ENCODE assay signal across 22 cellular contexts in the genomic region with DNA sequence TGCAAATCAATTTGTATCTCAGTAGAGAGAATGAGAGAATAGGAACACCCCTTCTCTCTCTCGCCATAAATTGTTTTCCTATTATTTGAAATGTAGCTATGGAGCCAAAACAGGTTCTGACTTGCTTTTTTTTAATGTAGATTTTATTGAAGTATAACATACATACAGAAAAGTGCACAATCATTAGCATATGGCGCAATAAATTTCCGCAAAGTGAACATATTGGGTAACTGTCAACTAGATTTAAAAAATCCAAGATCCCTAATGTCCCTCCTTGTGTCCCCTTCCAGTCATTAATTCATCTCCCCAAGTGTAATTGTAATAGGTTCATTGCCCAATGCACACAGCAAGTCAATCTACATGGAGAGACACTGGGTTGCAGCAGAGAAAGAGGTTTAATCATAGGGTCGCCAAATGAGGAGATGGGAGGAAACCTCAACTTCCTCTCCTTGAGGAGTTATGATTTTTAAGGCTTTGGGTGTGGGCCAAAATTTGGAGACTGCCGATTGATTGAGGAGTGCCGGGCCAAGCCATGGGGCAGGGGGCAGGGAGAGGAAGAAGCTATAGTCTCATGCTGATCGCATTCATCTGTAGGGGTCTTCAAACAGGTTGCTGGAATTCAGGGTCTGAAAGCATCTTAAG. TPM values are rescaled to one million over a fixed set of nuclear protein-coding genes. Genes with fewer than 3 reads are reported as not detected.
"Had no signal": no experiment of that assay in that cellular context is flagged by ENCODE, and none has a peak within 500 bp of the region (broad histone marks: within the 10 kb centered on the region; RNA-seq: fewer than 3 reads in every experiment).

No MANE protein-coding gene starts in this region.

- H3K9ac ChIP-seq: parathyroid adenoma had no signal

- H3K9me3 Mint-ChIP-seq: activated naive CD4-positive, alpha-beta T cell treated with anti-CD3 and anti-CD28 coated beads for 36 hours; activated naive CD8-positive, alpha-beta T cell treated with anti-CD3 and anti-CD28 coated beads, Interleukin-2, amount 50 U/mL, for 24 hours; activated T-cell treated with anti-CD3 and anti-CD28 coated beads, Interleukin-2, amount 50 U/mL, for 4 hours; naive thymus-derived CD8-positive, alpha-beta T cell; stimulated activated memory B cell treated with anti-CD40 and anti-IgM and Interleukin-4, amounts not matched to agents 10 μg/mL and 1 μg/mL and 100 μg/mL, for 72 hours had no signal

- H3K27me3 ChIP-seq: colonic mucosa, upper lobe of left lung had no signal

- H3K4me3 ChIP-seq: colonic mucosa, thoracic aorta, upper lobe of left lung had no signal

- ATAC-seq: activated naive CD8-positive, alpha-beta T cell treated with anti-CD3 and anti-CD28 coated beads, Interleukin-2, amount 50 U/mL, for 24 hours; activated T-cell treated with anti-CD3 and anti-CD28 coated beads, Interleukin-2, amount 50 U/mL, for 4 hours; left cardiac atrium; naive thymus-derived CD8-positive, alpha-beta T cell; sciatic nerve; stimulated activated memory B cell treated with anti-CD40 and anti-IgM and Interleukin-4, amounts not matched to agents 10 μg/mL and 1 μg/mL and 100 μg/mL, for 72 hours had no signal

- DNase-seq: activated CD4-positive, alpha-beta T cell treated with anti-CD3 and anti-CD28 coated beads, Interleukin-2, amount 50 U/mL, for 1 hour; activated CD8-positive, alpha-beta memory T cell treated with anti-CD3 and anti-CD28 coated beads, Interleukin-2, amount 50 U/mL, for 4 hours; activated naive CD4-positive, alpha-beta T cell treated with anti-CD3 and anti-CD28 coated beads for 36 hours; activated naive CD8-positive, alpha-beta T cell treated with anti-CD3 and anti-CD28 coated beads, Interleukin-2, amount 50 U/mL, for 24 hours; activated T-cell treated with anti-CD3 and anti-CD28 coated beads, Interleukin-2, amount 50 U/mL, for 4 hours; anterior cingulate cortex; caudate nucleus; colonic mucosa; foreskin melanocyte; glutamatergic neuron; hippocampal formation; left cardiac atrium; mesendoderm; naive thymus-derived CD8-positive, alpha-beta T cell; stimulated activated CD4-positive, alpha-beta T cell treated with anti-CD3 and anti-CD28 coated beads, Interleukin-4, amount 100 ng/mL, for 4 hours; upper lobe of left lung had no signal

- H3K4me1 Mint-ChIP-seq: activated naive CD8-positive, alpha-beta T cell treated with anti-CD3 and anti-CD28 coated beads, Interleukin-2, amount 50 U/mL, for 24 hours; stimulated activated memory B cell treated with anti-CD40 and anti-IgM and Interleukin-4, amounts not matched to agents 10 μg/mL and 1 μg/mL and 100 μg/mL, for 72 hours had no signal

- H3K4me1 ChIP-seq: colonic mucosa, parathyroid adenoma, upper lobe of left lung had no signal

- H3K27ac ChIP-seq: colonic mucosa, parathyroid adenoma, thoracic aorta, upper lobe of left lung had no signal

- H3K4me3 Mint-ChIP-seq: activated naive CD4-positive, alpha-beta T cell treated with anti-CD3 and anti-CD28 coated beads for 36 hours; activated naive CD8-positive, alpha-beta T cell treated with anti-CD3 and anti-CD28 coated beads, Interleukin-2, amount 50 U/mL, for 24 hours; activated T-cell treated with anti-CD3 and anti-CD28 coated beads, Interleukin-2, amount 50 U/mL, for 4 hours; brain; naive thymus-derived CD8-positive, alpha-beta T cell; stimulated activated memory B cell treated with anti-CD40 and anti-IgM and Interleukin-4, amounts not matched to agents 10 μg/mL and 1 μg/mL and 100 μg/mL, for 72 hours had no signal

- H3K36me3 ChIP-seq: colonic mucosa, thoracic aorta, upper lobe of left lung had no signal

- H3K27ac Mint-ChIP-seq: activated naive CD4-positive, alpha-beta T cell treated with anti-CD3 and anti-CD28 coated beads for 36 hours; activated naive CD8-positive, alpha-beta T cell treated with anti-CD3 and anti-CD28 coated beads, Interleukin-2, amount 50 U/mL, for 24 hours; brain; naive thymus-derived CD8-positive, alpha-beta T cell; stimulated activated memory B cell treated with anti-CD40 and anti-IgM and Interleukin-4, amounts not matched to agents 10 μg/mL and 1 μg/mL and 100 μg/mL, for 72 hours had no signal

- H3K36me3 Mint-ChIP-seq: brain; naive thymus-derived CD8-positive, alpha-beta T cell; stimulated activated memory B cell treated with anti-CD40 and anti-IgM and Interleukin-4, amounts not matched to agents 10 μg/mL and 1 μg/mL and 100 μg/mL, for 72 hours had no signal

- H3K9me3 ChIP-seq: colonic mucosa, thoracic aorta, upper lobe of left lung had no signal

RNA-seq across cellular contexts. Expression of gene TGM3, which starts 43.3 kb away (rescaled TPM):
- total RNA-seq: activated naive CD4-positive, alpha-beta T cell treated with anti-CD3 and anti-CD28 coated beads for 36 hours; epithelial cell of proximal tubule; left cardiac atrium; naive thymus-derived CD8-positive, alpha-beta T cell; sciatic nerve had no signal
